In the genomic region with DNA sequence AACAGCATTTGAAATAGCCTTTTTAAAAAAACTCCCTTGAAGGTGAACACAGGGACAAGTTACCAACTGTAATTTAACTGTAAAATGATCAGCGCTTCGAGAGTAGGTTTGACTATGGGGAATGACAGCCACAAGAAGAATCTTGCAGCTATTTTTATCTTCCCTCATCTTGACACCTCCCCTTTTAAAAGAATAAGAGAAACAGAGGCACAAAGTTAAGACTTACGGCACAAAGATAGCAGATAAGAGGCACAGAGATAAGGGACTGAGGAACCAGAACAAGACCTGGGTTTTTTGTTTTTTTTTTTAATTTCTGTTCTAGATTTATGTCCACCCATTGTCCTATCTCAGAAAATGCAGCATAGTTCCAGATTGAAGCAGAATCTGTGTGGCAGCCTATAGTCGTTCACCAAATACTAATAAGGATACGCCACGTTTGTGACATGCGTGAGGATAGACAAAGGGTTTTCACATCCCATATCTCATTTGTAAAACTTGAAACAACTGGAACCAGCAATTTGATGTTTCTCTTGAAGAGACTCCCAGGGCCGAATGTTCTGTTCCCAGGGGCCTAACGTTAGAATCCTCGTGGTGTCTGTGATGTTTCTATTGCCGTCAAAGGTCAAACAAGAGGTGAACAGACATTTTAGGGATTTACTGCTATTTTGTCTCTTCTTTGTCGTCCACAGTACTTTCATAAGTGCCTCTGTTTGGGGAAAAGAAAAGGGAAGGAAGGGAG, we compare ENCODE assay signal across 18 cellular contexts.
DNase-seq lines count a peak whose midpoint lies in the region; ATAC-seq and TF ChIP-seq lines count a peak whose summit lies in the region.
"Had no signal": no experiment of that assay in that cellular context is flagged by ENCODE, and none has a peak within 500 bp of the region (broad histone marks: within the 10 kb centered on the region; RNA-seq: fewer than 3 reads in every experiment).

No MANE protein-coding gene starts in this region.

- H3K9me3 Mint-ChIP-seq in activated T-cell treated with anti-CD3 and anti-CD28 coated beads, Interleukin-2, amount 50 U/mL, for 72 hours: peaks cover 3% of the 10 kb centered on the region in 2 donors
- peaks cover 2 to 10% (median 7%) of the 10 kb centered on the region in 3 donors for H3K9me3 Mint-ChIP-seq in T-cell

- POLR2A ChIA-PET in T-cell (lab: Charles Lee): no interaction called here

- no peak for DNase-seq in activated T-cell treated with anti-CD3 and anti-CD28 coated beads, Interleukin-2, amount 50 U/mL, for 72 hours
- DNase-seq in activated T-cell treated with anti-CD3 and anti-CD28 coated beads, Interleukin-2, amount 50 U/mL, for 48 hours: no peak
- no peak for DNase-seq in T-cell
- DNase-seq in fibroblast of villous mesenchyme (ENCODE audit: low read depth): peak; percentile 63
- DNase-seq in smooth muscle cell (lab: John Stamatoyannopoulos, UW; ENCODE audit: unreplicated experiment): no peak
- DNase-seq in mammary epithelial cell: no peak
- DNase-seq: activated T-cell treated with anti-CD3 and anti-CD28 coated beads for 4 hours, NCI-H2081 treated with DMSO at 0.1 percent for 48 hours, NCI-H774, stomach had no signal

- no TSS peak for BruUV-seq in mammary epithelial cell (replicated peaks; lab: Mats Ljungman, UMichigan)

- ATAC-seq in activated T-cell treated with anti-CD3 and anti-CD28 coated beads, Interleukin-2, amount 50 U/mL, for 72 hours (replicated peaks in 1 of 2): no peak
- ATAC-seq in T-cell (replicated peaks in 1 of 4) (no peak), GM21723 (IDR thresholded peaks at IDR 0.05; ENCODE audit: unreplicated experiment) (no peak), HG02981 (IDR thresholded peaks at IDR 0.05; ENCODE audit: unreplicated experiment) (no peak)
- ATAC-seq: HCT116, WTC11 had no signal

- intact Hi-C loops in mammary epithelial cell (cut with micrococcal nuclease): no loop called here

- in situ Hi-C loops in mammary epithelial cell (cut with MboI; ENCODE audit: low sequenced_read_pairs in 2 of 2): loop anchor here in 1 of 2 donors (25.0 kb wide), 1 partner anchor 1087 kb away; the partner anchor contains the start of gene GPC6

- H3K36me3 Mint-ChIP-seq in activated T-cell treated with anti-CD3 and anti-CD28 coated beads, Interleukin-2, amount 50 U/mL, for 72 hours (ENCODE audit: insufficient read depth in 2 of 2): peaks cover 2% of the 10 kb centered on the region in 2 donors
- peaks cover 4% of the 10 kb centered on the region for H3K36me3 Mint-ChIP-seq in T-cell
- H3K36me3 Mint-ChIP-seq: WTC11 had no signal

- dilution Hi-C loops in mammary epithelial cell (cut with HindIII; ENCODE audit: low sequenced_read_pairs): no loop called here

- TF ChIP-seq CTCF in fibroblast of villous mesenchyme (IDR thresholded peaks at IDR 0.05; ENCODE audit: insufficient read depth, low read depth, low read length) (no peak), smooth muscle cell (IDR thresholded peaks at IDR 0.05; ENCODE audit: borderline replicate concordance, insufficient read depth, poor library complexity, severe bottlenecking) (no peak), mammary epithelial cell (conservative IDR thresholded peaks at IDR 0.05 in 1 of 2, IDR thresholded peaks at IDR 0.05 in 1 of 2; ENCODE audit: extremely low read depth in 1 of 2, insufficient read depth in 1 of 2, low read depth in 1 of 2, low read length in 2 of 2) (no peak)

- peak overlapping the region; percentile 58 to 87 for H3K4me3 Mint-ChIP-seq in activated T-cell treated with anti-CD3 and anti-CD28 coated beads, Interleukin-2, amount 50 U/mL, for 72 hours
- H3K4me3 Mint-ChIP-seq in T-cell: peak overlapping the region in 2 of 3 donors; percentile 53 to 65
- H3K4me3 Mint-ChIP-seq: WTC11 had no signal

- 33% methylated on average over 12 of the region's 12 CpGs for WGBS in smooth muscle cell (ENCODE audit: low lambda C conversion rate)
- WGBS in mammary epithelial cell (ENCODE audit: low coverage, missing lambda C conversion rate): 83% methylated on average over 12 of the region's 12 CpGs

- H3K27ac Mint-ChIP-seq in activated T-cell treated with anti-CD3 and anti-CD28 coated beads, Interleukin-2, amount 50 U/mL, for 72 hours: peak overlapping the region; percentile 95
- peak overlapping the region; percentile 99 for H3K27ac Mint-ChIP-seq in T-cell
- H3K27ac Mint-ChIP-seq: progenitor cell of endocrine pancreas, WTC11 had no signal

- peak overlapping the region; percentile 65 for H3K4me2 ChIP-seq in smooth muscle cell
- no peak overlapping the region for H3K4me2 ChIP-seq in mammary epithelial cell (ENCODE audit: insufficient read depth, low read depth, low read length)

- H3K27ac ChIP-seq in smooth muscle cell (ENCODE audit: low read depth) (peak overlapping the region; percentile 84), mammary epithelial cell (ENCODE audit: insufficient read depth, low read depth, low read length) (no peak overlapping the region)
- H3K27ac ChIP-seq: ascending aorta, coronary artery had no signal

- H3K27me3 Mint-ChIP-seq in activated T-cell treated with anti-CD3 and anti-CD28 coated beads, Interleukin-2, amount 50 U/mL, for 72 hours (ENCODE audit: low read depth): no peaks in the 10 kb centered on the region
- peaks cover under 1% of the 10 kb centered on the region in 2 donors for H3K27me3 Mint-ChIP-seq in T-cell
- H3K27me3 Mint-ChIP-seq: progenitor cell of endocrine pancreas had no signal

- H3K4me1 ChIP-seq in smooth muscle cell (ENCODE audit: low read depth) (peaks cover 25% of the 10 kb centered on the region), mammary epithelial cell (ENCODE audit: insufficient read depth, low read length) (peaks cover 5% of the 10 kb centered on the region)

- H3K27me3 ChIP-seq in smooth muscle cell (ENCODE audit: low read depth) (no peaks in the 10 kb centered on the region), mammary epithelial cell (ENCODE audit: insufficient read depth, low read length) (no peaks in the 10 kb centered on the region)
- H3K27me3 ChIP-seq: ascending aorta, heart left ventricle, stomach had no signal

- H3K79me2 ChIP-seq in smooth muscle cell (ENCODE audit: low read depth) (no peaks in the 10 kb centered on the region), mammary epithelial cell (ENCODE audit: insufficient read depth, low read length) (no peaks in the 10 kb centered on the region)

- peaks cover 60% of the 10 kb centered on the region for H3K4me1 Mint-ChIP-seq in activated T-cell treated with anti-CD3 and anti-CD28 coated beads, Interleukin-2, amount 50 U/mL, for 72 hours (ENCODE audit: low read depth)
- H3K4me1 Mint-ChIP-seq in T-cell: peaks cover 70 to 74% (median 72%) of the 10 kb centered on the region in 3 donors

- H3K9me3 ChIP-seq in smooth muscle cell (replicated peaks; ENCODE audit: low read depth) (no peaks in the 10 kb centered on the region), mammary epithelial cell (replicated peaks; ENCODE audit: insufficient read depth, low read length) (no peaks in the 10 kb centered on the region)
- H3K9me3 ChIP-seq: ascending aorta, heart left ventricle, stomach had no signal

- CTCF ChIA-PET in T-cell (lab: Charles Lee): interaction anchor here in 1 of 2 donors (0.6 to 1.0 kb wide), 2 partner anchors 21 to 293 kb away, joined by 3 to 4 read pairs; no protein-coding TSS in a partner anchor
- CTCF ChIA-PET in mammary epithelial cell (lab: Charles Lee; ENCODE audit: low non-redundant PET): no interaction called here

- H3F3A ChIP-seq in smooth muscle cell (ENCODE audit: low read depth): peaks cover 15% of the 10 kb centered on the region

- H3K36me3 ChIP-seq in smooth muscle cell (ENCODE audit: low read depth): no peaks in the 10 kb centered on the region
- H3K36me3 ChIP-seq in mammary epithelial cell (ENCODE audit: insufficient read depth, low read length): no peaks in the 10 kb centered on the region
- H3K36me3 ChIP-seq: ascending aorta, heart left ventricle, stomach had no signal

- peak overlapping the region; percentile 24 for H3K9ac ChIP-seq in smooth muscle cell (ENCODE audit: low read depth)
- H3K9ac ChIP-seq in mammary epithelial cell (ENCODE audit: insufficient read depth, low read length): no peak overlapping the region

- H2AFZ ChIP-seq in smooth muscle cell (ENCODE audit: low read depth) (no peak overlapping the region), mammary epithelial cell (ENCODE audit: low read depth, low read length) (no peak overlapping the region)

- H3K4me3 ChIP-seq in fibroblast of villous mesenchyme (ENCODE audit: low read depth, low read length): no peak overlapping the region
- H3K4me3 ChIP-seq in smooth muscle cell: no peak overlapping the region
- no peak overlapping the region for H3K4me3 ChIP-seq in mammary epithelial cell (replicated peaks in 1 of 3; ENCODE audit: insufficient read depth in 1 of 3, low read depth in 2 of 3, low read length in 3 of 3)
- H3K4me3 ChIP-seq: ascending aorta, coronary artery, heart left ventricle, stomach had no signal

- H4K20me1 ChIP-seq in smooth muscle cell (ENCODE audit: low read depth) (no peaks in the 10 kb centered on the region), mammary epithelial cell (ENCODE audit: insufficient read depth, low read length) (no peaks in the 10 kb centered on the region)
